ENCODE assay signal across 12 cellular contexts in the genomic region with DNA sequence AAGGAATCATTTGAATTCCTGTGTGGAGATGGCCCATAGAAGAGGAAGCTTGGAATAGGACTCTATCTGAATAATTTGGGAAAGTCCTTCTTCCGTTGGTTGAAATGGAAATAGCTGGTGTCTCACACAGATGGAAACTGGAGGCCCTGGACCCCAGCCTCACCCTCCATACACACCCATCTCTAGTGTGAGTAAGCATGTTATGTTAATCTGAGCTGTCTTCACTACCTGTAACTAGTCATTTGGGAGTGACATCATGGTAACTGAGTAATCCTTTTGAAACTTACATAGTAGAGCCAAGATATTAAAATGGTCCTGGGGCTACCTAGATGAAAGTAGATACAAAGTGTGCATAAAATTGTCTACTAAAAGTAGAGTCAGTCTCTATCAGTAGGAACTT.
A peak's percentile ranks its signal among the peaks of the same experiment; 100 is the strongest.
DNase-seq lines count a peak whose midpoint lies in the region; ATAC-seq, FAIRE-seq and TF ChIP-seq lines count a peak whose summit lies in the region.
"Had no signal": no experiment of that assay in that cellular context is flagged by ENCODE, and none has a peak within 500 bp of the region (broad histone marks: within the 10 kb centered on the region; RNA-seq: fewer than 3 reads in every experiment).

No MANE protein-coding gene starts in this region.

- no peaks in the 10 kb centered on the region for H3K9me3 ChIP-seq in K562 (replicated peaks; ENCODE audit: control insufficient read depth, insufficient read depth, low read depth, low read length)
- no peaks in the 10 kb centered on the region for H3K9me3 ChIP-seq in mucosa of descending colon
- H3K9me3 ChIP-seq: BLaER1 had no signal

- ATAC-seq in K562 (0 out of 3 replicates have a peak, but pooled peaks have one; percentile 21), mucosa of descending colon (peak; percentile 52), GM21619 (IDR thresholded peaks at IDR 0.05; ENCODE audit: unreplicated experiment) (no peak), GM19035 (IDR thresholded peaks at IDR 0.05; ENCODE audit: unreplicated experiment) (no peak)
- ATAC-seq: sciatic nerve had no signal

- POLR2A ChIA-PET in K562 (lab: Yijun Ruan, JAX): interaction anchor here (0.9 kb wide), 1 partner anchor 19 kb away, joined by 3 read pairs; no protein-coding TSS in a partner anchor

- TF ChIP-seq CTCF in K562 (IDR thresholded peaks at IDR 0.05 in 2 of 3, conservative IDR thresholded peaks at IDR 0.05 in 1 of 3; ENCODE audit: insufficient read depth in 2 of 3, low read depth in 1 of 3, low read length in 3 of 3) (no peak), mucosa of descending colon (IDR thresholded peaks at IDR 0.05) (no peak)

- H3K27ac ChIP-seq in ACC112 (ENCODE audit: low read depth, low read length): peak overlapping the region; percentile 71
- no peak overlapping the region for H3K27ac ChIP-seq in K562 (ENCODE audit: extremely low read depth, low read depth, low read length)
- H3K27ac ChIP-seq: BLaER1 had no signal

- no peak overlapping the region for H3K4me2 ChIP-seq in K562 (ENCODE audit: insufficient read depth, low read length)
- H3K4me2 ChIP-seq: BLaER1 had no signal

- no peak for FAIRE-seq in K562 (lab: Jason Lieb, UNC)

- WGBS in K562 (ENCODE audit: insufficient coverage, low coverage, missing lambda C conversion rate): 87% methylated on average over 1 of the region's 1 CpG

- DNase-seq in HT1080 (ENCODE audit: low read depth) (peak; percentile 65), K562 (ENCODE audit: extremely low read depth in 1 of 4, low spot score in 3 of 4) (no peak), mucosa of descending colon (no peak), T-helper 1 cell (no peak), Kasumi-1 (lab: John Stamatoyannopoulos, UW) (no peak)
- DNase-seq: GF-D8, NCI-H1417 had no signal

- no peak for TF ChIP-seq RAD21 in K562 (CRISPR knock-in tag; conservative IDR thresholded peaks at IDR 0.05 in 1 of 2, IDR thresholded peaks at IDR 0.05 in 1 of 2)

- H3K79me2 ChIP-seq in ACC112 (ENCODE audit: control insufficient read depth, insufficient read depth, low read length, unreplicated experiment): peaks cover 11% of the 10 kb centered on the region
- peaks cover 86% of the 10 kb centered on the region for H3K79me2 ChIP-seq in K562 (ENCODE audit: control insufficient read depth, insufficient read depth, low read length)

- TF ChIP-seq POLR2A in K562 (conservative IDR thresholded peaks at IDR 0.05): no peak

- CTCF ChIA-PET in K562 (lab: Yijun Ruan, JAX; ENCODE audit: low intra/inter-chr PET ratio): no interaction called here

- in situ Hi-C loops in K562 (cut with MboI): no loop called here

- H4K20me1 ChIP-seq in K562 (replicated peaks; ENCODE audit: control insufficient read depth, insufficient read depth, low read length): no peaks in the 10 kb centered on the region

- BruUV-seq in K562 (replicated peaks; lab: Mats Ljungman, UMichigan): no TSS peak

- no peak overlapping the region for H3K9ac ChIP-seq in K562 (ENCODE audit: insufficient read depth in 1 of 2, low read depth in 2 of 2, low read length in 2 of 2)
- H3K9ac ChIP-seq: BLaER1 had no signal

- H2AFZ ChIP-seq in ACC112 (ENCODE audit: low read length, unreplicated experiment) (no peak overlapping the region), K562 (ENCODE audit: low read depth, low read length) (no peak overlapping the region)

- H3K4me3 ChIP-seq in ACC112 (ENCODE audit: low read depth, low read length) (no peak overlapping the region; the same call in 1 of the 2 replicates), K562 (no peak overlapping the region), mucosa of descending colon (no peak overlapping the region)
- H3K4me3 ChIP-seq: BLaER1 had no signal

- H3K4me1 ChIP-seq in ACC112 (ENCODE audit: control insufficient read depth, insufficient read depth, low read length, unreplicated experiment) (peaks cover 67% of the 10 kb centered on the region), K562 (replicated peaks in 1 of 2; ENCODE audit: control insufficient read depth in 2 of 2, insufficient read depth in 2 of 2, low read length in 2 of 2) (peaks cover 0 to 54% of the 10 kb centered on the region in 2 experiments; a peak in 4 of 5 replicates), mucosa of descending colon (ENCODE audit: low read depth) (peaks cover 13% of the 10 kb centered on the region)

- intact Hi-C loops in K562 (cut with micrococcal nuclease) (no loop called here), mucosa of descending colon (cut with DNase I, micrococcal nuclease) (no loop called here)

- H3K9me1 ChIP-seq in K562 (ENCODE audit: control insufficient read depth, insufficient read depth, low read length): peaks cover 4% of the 10 kb centered on the region

- no peaks in the 10 kb centered on the region for H3K27me3 ChIP-seq in ACC112 (ENCODE audit: insufficient read depth, low read length)
- no peaks in the 10 kb centered on the region for H3K27me3 ChIP-seq in K562 (ENCODE audit: control insufficient read depth in 2 of 2, insufficient read depth in 2 of 2, low read length in 2 of 2)
- H3K27me3 ChIP-seq: BLaER1 had no signal

- no peaks in the 10 kb centered on the region for H3K36me3 ChIP-seq in ACC112 (ENCODE audit: insufficient read depth, low read length)
- no peaks in the 10 kb centered on the region; the same call in 2 of the 3 replicates for H3K36me3 ChIP-seq in K562 (ENCODE audit: control insufficient read depth, insufficient read depth, low read length)
- H3K36me3 ChIP-seq in mucosa of descending colon (ENCODE audit: low read depth): no peaks in the 10 kb centered on the region
- H3K36me3 ChIP-seq: BLaER1 had no signal

- TF ChIP-seq EP300 in K562 (IDR thresholded peaks at IDR 0.05; ENCODE audit: low read length): no peak

TF ChIP-seq in K562, 482 proteins besides CTCF, POLR2A, EP300 and RAD21:
- TF ChIP-seq, protein P1, sequence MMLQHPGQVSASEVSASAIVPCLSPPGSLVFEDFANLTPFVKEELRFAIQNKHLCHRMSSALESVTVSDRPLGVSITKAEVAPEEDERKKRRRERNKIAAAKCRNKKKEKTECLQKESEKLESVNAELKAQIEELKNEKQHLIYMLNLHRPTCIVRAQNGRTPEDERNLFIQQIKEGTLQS (IDR thresholded peaks at IDR 0.05): peak; percentile 66
- TF ChIP-seq, protein P1 (CRISPR knock-in tag; conservative IDR thresholded peaks at IDR 0.05): no peak
- TF ChIP-seq, protein P2, sequence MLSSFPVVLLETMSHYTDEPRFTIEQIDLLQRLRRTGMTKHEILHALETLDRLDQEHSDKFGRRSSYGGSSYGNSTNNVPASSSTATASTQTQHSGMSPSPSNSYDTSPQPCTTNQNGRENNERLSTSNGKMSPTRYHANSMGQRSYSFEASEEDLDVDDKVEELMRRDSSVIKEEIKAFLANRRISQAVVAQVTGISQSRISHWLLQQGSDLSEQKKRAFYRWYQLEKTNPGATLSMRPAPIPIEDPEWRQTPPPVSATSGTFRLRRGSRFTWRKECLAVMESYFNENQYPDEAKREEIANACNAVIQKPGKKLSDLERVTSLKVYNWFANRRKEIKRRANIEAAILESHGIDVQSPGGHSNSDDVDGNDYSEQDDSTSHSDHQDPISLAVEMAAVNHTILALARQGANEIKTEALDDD (IDR thresholded peaks at IDR 0.05): peak; percentile 91
- no peak for TF ChIP-seq FOXA1 (IDR thresholded peaks at IDR 0.05; ENCODE audit: borderline replicate concordance)

Comparison
In these comparisons a context has a peak if more than half of its experiments do, and no peak if none do; other contexts are left out.
1. ATAC-seq: peak in K562 (single experiment) and mucosa of descending colon (single experiment); none in GM21619 (single experiment) and GM19035 (single experiment).